In the genomic region with DNA sequence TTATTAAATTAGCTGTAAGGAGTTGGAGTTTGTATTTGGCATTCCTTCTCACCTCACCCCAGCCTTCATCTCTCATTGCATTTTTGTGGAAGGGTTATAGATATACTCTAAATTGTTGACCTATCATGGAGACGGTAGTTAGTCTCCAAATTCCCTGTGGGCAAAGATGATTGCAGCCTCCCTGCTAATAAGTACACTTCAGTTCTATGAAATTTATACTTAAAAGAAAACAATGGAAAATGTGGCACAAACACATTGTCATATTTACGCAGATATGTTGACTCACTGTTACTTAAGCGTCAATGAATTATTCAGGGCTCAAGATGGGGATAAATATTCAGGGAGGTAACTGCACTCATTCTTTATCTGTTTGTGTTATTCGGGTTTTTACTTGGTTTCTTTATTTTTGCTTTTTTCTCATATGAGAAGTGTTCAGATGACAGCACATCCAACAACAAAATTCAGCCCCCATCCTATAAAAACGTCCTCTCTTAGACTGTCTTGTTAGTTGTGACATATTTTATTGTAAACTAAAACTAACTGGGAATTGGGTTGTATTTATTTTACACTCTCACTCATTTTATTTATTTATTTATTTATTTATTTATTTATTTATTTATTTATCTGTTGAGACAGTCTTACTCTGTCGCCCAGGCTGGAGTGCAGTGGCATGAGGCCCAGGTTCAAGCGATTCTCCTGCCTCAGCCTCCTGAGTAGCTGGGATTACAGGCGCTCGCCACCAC, we compare ENCODE assay signal across 25 cellular contexts. TPM values are rescaled to one million over a fixed set of nuclear protein-coding genes. Genes with fewer than 3 reads are reported as not detected.
DNase-seq lines count a peak whose midpoint lies in the region; ATAC-seq, FAIRE-seq and TF ChIP-seq lines count a peak whose summit lies in the region.
"Had no signal": no experiment of that assay in that cellular context is flagged by ENCODE, and none has a peak within 500 bp of the region (broad histone marks: within the 10 kb centered on the region; RNA-seq: fewer than 3 reads in every experiment).

No MANE protein-coding gene starts in this region.

- TF ChIP-seq EP300 in A549 (IDR thresholded peaks at IDR 0.05), result peak; percentile 11 to 64; a peak in 1 of 5 replicates

- no peaks in the 10 kb centered on the region for H3K36me3 Mint-ChIP-seq in immature natural killer cell
- H3K36me3 Mint-ChIP-seq in stimulated activated effector memory CD8-positive, alpha-beta T cell treated with anti-CD3 and anti-CD28 coated beads, Interleukin-12 subunit alpha, Interleukin-12 subunit beta, amount 100 ng/mL, for 72 hours, result no peaks in the 10 kb centered on the region
- H3K36me3 Mint-ChIP-seq: CD4-positive, CD25-positive, alpha-beta regulatory T cell; natural killer cell treated with Interleukin-12 subunit alpha and Interleukin-12 subunit beta and Interleukin-15 and Interleukin-18, amount 100 ng/mL, for 72 hours had no signal

- no peak overlapping the region for H3K27ac Mint-ChIP-seq in immature natural killer cell
- H3K27ac Mint-ChIP-seq in stimulated activated effector memory CD8-positive, alpha-beta T cell treated with anti-CD3 and anti-CD28 coated beads, Interleukin-12 subunit alpha, Interleukin-12 subunit beta, amount 100 ng/mL, for 72 hours, result no peak overlapping the region
- H3K27ac Mint-ChIP-seq: CD4-positive, CD25-positive, alpha-beta regulatory T cell; natural killer cell treated with Interleukin-12 subunit alpha and Interleukin-12 subunit beta and Interleukin-15 and Interleukin-18, amount 100 ng/mL, for 72 hours had no signal

- POLR2A ChIA-PET in A549 (lab: Yijun Ruan, JAX), result no interaction called here

- H3K9me3 ChIP-seq in A549, result no peaks in the 10 kb centered on the region
- H3K9me3 ChIP-seq: gastrocnemius medialis, HAP-1, prostate gland, upper lobe of right lung had no signal

- H3K4me3 ChIP-seq in A549, result peak overlapping the region; percentile 28; the same call in 2 of the 3 replicates
- H3K4me3 ChIP-seq: HAP-1, prostate gland, upper lobe of right lung had no signal

- FAIRE-seq in A549 (lab: Jason Lieb, UNC), result no peak
- FAIRE-seq: GM12891 had no signal

- ATAC-seq in A549 (peak; percentile 47 to 59; a peak in 5 of 6 replicates), foreskin keratinocyte (no peak), GM21576 (IDR thresholded peaks at IDR 0.05; ENCODE audit: unreplicated experiment) (no peak)
- ATAC-seq in stimulated activated effector memory CD8-positive, alpha-beta T cell treated with anti-CD3 and anti-CD28 coated beads, Interleukin-12 subunit alpha, Interleukin-12 subunit beta, amount 100 ng/mL, for 72 hours, result no peak
- ATAC-seq: natural killer cell treated with Interleukin-12 subunit alpha and Interleukin-12 subunit beta and Interleukin-15 and Interleukin-18, amount 100 ng/mL, for 72 hours; upper lobe of right lung had no signal

- H3K9me3 Mint-ChIP-seq in immature natural killer cell, result peaks cover 0 to 2% (median 0%) of the 10 kb centered on the region in 6 donors
- H3K9me3 Mint-ChIP-seq in stimulated activated effector memory CD8-positive, alpha-beta T cell treated with anti-CD3 and anti-CD28 coated beads, Interleukin-12 subunit alpha, Interleukin-12 subunit beta, amount 100 ng/mL, for 72 hours, result no peaks in the 10 kb centered on the region
- H3K9me3 Mint-ChIP-seq: CD4-positive, CD25-positive, alpha-beta regulatory T cell; natural killer cell treated with Interleukin-12 subunit alpha and Interleukin-12 subunit beta and Interleukin-15 and Interleukin-18, amount 100 ng/mL, for 72 hours had no signal

- WGBS in A549 (ENCODE audit: missing lambda C conversion rate), result 6% methylated on average over 9 of the region's 9 CpGs

- H3K4me1 Mint-ChIP-seq in immature natural killer cell, result no peaks in the 10 kb centered on the region
- H3K4me1 Mint-ChIP-seq in stimulated activated effector memory CD8-positive, alpha-beta T cell treated with anti-CD3 and anti-CD28 coated beads, Interleukin-12 subunit alpha, Interleukin-12 subunit beta, amount 100 ng/mL, for 72 hours, result no peaks in the 10 kb centered on the region
- H3K4me1 Mint-ChIP-seq: CD4-positive, CD25-positive, alpha-beta regulatory T cell had no signal

- H3K4me1 ChIP-seq in A549 (peaks cover 57% of the 10 kb centered on the region), foreskin keratinocyte (peaks cover 36% of the 10 kb centered on the region)
- H3K4me1 ChIP-seq: prostate gland, upper lobe of right lung had no signal

- DNase-seq in A549 (ENCODE audit: low read depth in 1 of 2, low spot score in 1 of 2) (peak in 1 of 2 experiments; percentile 77), LHCN-M2 (ENCODE audit: low read depth) (peak; percentile 45), amniotic epithelial cell (ENCODE audit: low read depth) (peak; percentile 34), foreskin keratinocyte (no peak), immature natural killer cell (no peak), NK-92 (lab: John Stamatoyannopoulos, UW; ENCODE audit: unreplicated experiment) (no peak)
- no peak for DNase-seq in stimulated activated effector memory CD8-positive, alpha-beta T cell treated with anti-CD3 and anti-CD28 coated beads, Interleukin-12 subunit alpha, Interleukin-12 subunit beta, amount 100 ng/mL, for 72 hours (ENCODE audit: low spot score in 2 of 2)
- DNase-seq: activated gamma-delta T cell treated with Interleukin-2 at 50 U/mL for 16 hours; anterior cingulate cortex; CD4-positive, CD25-positive, alpha-beta regulatory T cell; DMS153; endodermal cell; mesendoderm; MV-4-11; NCI-H1930; NCI-H446; Right ventricle myocardium superior; stimulated activated CD4-positive, alpha-beta T cell treated with anti-CD3 and anti-CD28 coated beads, Interleukin-4, amount 100 ng/mL, for 24 hours; upper lobe of right lung had no signal

- no peak for TF ChIP-seq CTCF in A549 (IDR thresholded peaks at IDR 0.05)
- TF ChIP-seq CTCF in foreskin keratinocyte (conservative IDR thresholded peaks at IDR 0.05), result no peak

- H3K4me2 ChIP-seq in A549, result peak overlapping the region; percentile 86

- no peak for TF ChIP-seq RAD21 in A549 (conservative IDR thresholded peaks at IDR 0.05 in 1 of 2, IDR thresholded peaks at IDR 0.05 in 1 of 2)

- TF ChIP-seq POLR2A in A549 (IDR thresholded peaks at IDR 0.05; ENCODE audit: low read length), result no peak

- H3K27ac ChIP-seq in A549, result peak overlapping the region; percentile 89 to 90
- H3K27ac ChIP-seq in foreskin keratinocyte, result peak overlapping the region; percentile 90
- H3K27ac ChIP-seq: prostate gland, upper lobe of right lung had no signal

- CTCF ChIA-PET in A549 (lab: Yijun Ruan, JAX), result interaction anchor here (1.7 kb wide), 1 partner anchor 11 kb away, joined by 8 read pairs; no protein-coding TSS in a partner anchor

- no peaks in the 10 kb centered on the region for H3K27me3 ChIP-seq in foreskin keratinocyte
- H3K27me3 ChIP-seq: gastrocnemius medialis, upper lobe of right lung had no signal

- H3K27me3 Mint-ChIP-seq in immature natural killer cell (ENCODE audit: low read depth in 3 of 3), result peaks cover 3 to 5% (median 5%) of the 10 kb centered on the region in 3 donors
- H3K27me3 Mint-ChIP-seq: CD4-positive, CD25-positive, alpha-beta regulatory T cell had no signal

- no peak overlapping the region for H3K4me3 Mint-ChIP-seq in immature natural killer cell
- no peak overlapping the region for H3K4me3 Mint-ChIP-seq in stimulated activated effector memory CD8-positive, alpha-beta T cell treated with anti-CD3 and anti-CD28 coated beads, Interleukin-12 subunit alpha, Interleukin-12 subunit beta, amount 100 ng/mL, for 72 hours
- H3K4me3 Mint-ChIP-seq: CD4-positive, CD25-positive, alpha-beta regulatory T cell; endodermal cell; natural killer cell treated with Interleukin-12 subunit alpha and Interleukin-12 subunit beta and Interleukin-15 and Interleukin-18, amount 100 ng/mL, for 72 hours had no signal

TF ChIP-seq in A549, 52 proteins besides CTCF, POLR2A, EP300 and RAD21 (continues in another document):
- no peak for TF ChIP-seq HOXB13 (CRISPR knock-in tag; IDR thresholded peaks at IDR 0.05; ENCODE audit: low read depth)
- no peak for TF ChIP-seq FOSL2 (IDR thresholded peaks at IDR 0.05)
- peak; percentile 83 for TF ChIP-seq FOSL2 (CRISPR knock-in tag; IDR thresholded peaks at IDR 0.05)
- TF ChIP-seq SREBF2 (IDR thresholded peaks at IDR 0.05), result no peak
- TF ChIP-seq FOXS1 (CRISPR knock-in tag; IDR thresholded peaks at IDR 0.05), result no peak
- TF ChIP-seq CBX8 (IDR thresholded peaks at IDR 0.05), result no peak
- no peak for TF ChIP-seq NPAS2 (CRISPR knock-in tag; IDR thresholded peaks at IDR 0.05; ENCODE audit: borderline replicate concordance)
- TF ChIP-seq HOXB5 (CRISPR knock-in tag; IDR thresholded peaks at IDR 0.05), result no peak
- TF ChIP-seq MYC (IDR thresholded peaks at IDR 0.05; ENCODE audit: borderline replicate concordance, low read length), result no peak
- TF ChIP-seq RARB (CRISPR knock-in tag; IDR thresholded peaks at IDR 0.05), result no peak
- TF ChIP-seq GATA3 (IDR thresholded peaks at IDR 0.05; ENCODE audit: borderline replicate concordance), result peak; percentile 88
- no peak for TF ChIP-seq MAFK (IDR thresholded peaks at IDR 0.05; ENCODE audit: partially characterized antibody)
- peak; percentile 93 for TF ChIP-seq ZC3H11A (IDR thresholded peaks at IDR 0.05)
- TF ChIP-seq EHF (CRISPR knock-in tag; IDR thresholded peaks at IDR 0.05), result no peak
- TF ChIP-seq HEYL (CRISPR knock-in tag; IDR thresholded peaks at IDR 0.05), result no peak
- TF ChIP-seq BHLHE40 (IDR thresholded peaks at IDR 0.05; ENCODE audit: low read depth, low read length), result no peak
- peak in 1 of 2 experiments; percentile 15; a peak in 1 of 5 replicates for TF ChIP-seq JUN (IDR thresholded peaks at IDR 0.05)
- TF ChIP-seq JUNB (IDR thresholded peaks at IDR 0.05), result peak; percentile 5; the same call in 1 of the 2 replicates
- TF ChIP-seq MAZ (IDR thresholded peaks at IDR 0.05; ENCODE audit: borderline replicate concordance, low read depth, low read length), result no peak
- TF ChIP-seq FOSB (CRISPR knock-in tag; IDR thresholded peaks at IDR 0.05), result no peak
- no peak for TF ChIP-seq TFCP2L1 (CRISPR knock-in tag; IDR thresholded peaks at IDR 0.05)

RNA-seq across cellular contexts. Expression of gene PALLD, which starts 44.2 kb away (rescaled TPM):
- polyA plus RNA-seq in A549 (2011; rRNA removed), result 88.8 and 99.3 TPM in 2 replicates
- 46.5 and 60.1 TPM in 2 replicates for polyA plus RNA-seq in A549 (2012; cell fraction: cytosol; rRNA removed)
- polyA plus RNA-seq in A549 (2012; cell fraction: nucleus; rRNA removed), result 58.7 and 75.0 TPM in 2 replicates
- polyA plus RNA-seq in A549 (2017; fragmentation: RNase III; extraction: RNeasy Plus Mini Kit Qiagen cat#74134 plus additional on column Dnase treatment), result 113 to 134 TPM (median 123 TPM) in 3 replicates
- 94.3 and 135 TPM in 2 replicates for polyA minus RNA-seq in A549 (2011; rRNA and poly(A)+ RNA removed)
- total RNA-seq in LHCN-M2 (2014; rRNA removed), result 143 and 176 TPM in 2 replicates
- 406 TPM for polyA plus RNA-seq in LHCN-M2 (2012)
- total RNA-seq in foreskin keratinocyte, result 166 and 202 TPM in 2 replicates
- polyA plus RNA-seq in foreskin keratinocyte, result 58.4 and 88.0 TPM in 2 replicates
- polyA plus RNA-seq in immature natural killer cell, result 10 to 100 TPM in 2 of 3 donors, 1 to 10 TPM in 1; 7.4 to 20.8 (median 15.8) TPM

Comparison
In these comparisons a context has a peak if more than half of its experiments do, and no peak if none do; other contexts are left out.
1. ATAC-seq: peak in A549 (2 of 2); none in foreskin keratinocyte (single experiment), GM21576 (single experiment) and stimulated activated effector memory CD8-positive, alpha-beta T cell treated with anti-CD3 and anti-CD28 coated beads, Interleukin-12 subunit alpha, Interleukin-12 subunit beta, amount 100 ng/mL, for 72 hours (single experiment).
2. DNase-seq: peak in LHCN-M2 (single experiment) and amniotic epithelial cell (single experiment); none in foreskin keratinocyte (0 of 2), immature natural killer cell (0 of 3), NK-92 (single experiment) and stimulated activated effector memory CD8-positive, alpha-beta T cell treated with anti-CD3 and anti-CD28 coated beads, Interleukin-12 subunit alpha, Interleukin-12 subunit beta, amount 100 ng/mL, for 72 hours (0 of 2).